Comparison of ENCODE assay signal across 16 cellular contexts in the genomic region with DNA sequence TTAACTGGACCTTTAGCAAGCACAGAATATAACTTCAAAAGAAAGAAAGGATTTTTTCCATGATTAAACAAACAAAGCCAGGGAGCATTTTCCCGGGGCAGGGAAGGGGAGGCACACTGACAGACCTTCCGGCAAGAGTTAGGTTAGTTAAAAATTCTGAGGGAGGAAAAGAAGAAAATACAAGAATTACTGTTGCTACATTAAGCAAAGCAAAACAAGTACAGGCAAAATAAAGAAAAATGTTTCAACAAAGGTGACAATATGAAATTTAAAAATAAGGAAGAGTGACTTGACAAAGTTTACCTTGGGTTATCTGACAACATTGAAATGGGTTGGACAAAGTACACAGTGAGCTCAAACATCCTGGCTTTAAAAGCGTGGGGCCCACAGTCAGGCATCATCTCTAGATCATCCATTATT.
"Had no signal": no experiment of that assay in that cellular context is flagged by ENCODE, and none has a peak within 500 bp of the region (broad histone marks: within the 10 kb centered on the region; RNA-seq: fewer than 3 reads in every experiment).

No MANE protein-coding gene starts in this region.

- H3K27ac Mint-ChIP-seq: activated CD4-positive, alpha-beta memory T cell treated with anti-CD3 and anti-CD28 coated beads, Interleukin-2, amount 10 ng/mL, durations not matched to agents 7 days and 5 days; activated CD4-positive, alpha-beta T cell treated with anti-CD3 and anti-CD28 coated beads for 36 hours; stimulated activated naive B cell treated with anti-CD40 and anti-IgM and Interleukin-4, amounts not matched to agents 10 μg/mL and 1 μg/mL and 100 μg/mL, for 72 hours had no signal

- DNase-seq: activated CD4-positive, alpha-beta memory T cell treated with anti-CD3 and anti-CD28 coated beads, Interleukin-2, amount 10 ng/mL, durations not matched to agents 7 days and 5 days; activated CD4-positive, alpha-beta T cell treated with anti-CD3 and anti-CD28 coated beads for 36 hours; activated CD8-positive, alpha-beta memory T cell treated with anti-CD3 and anti-CD28 coated beads, Interleukin-2, amount 50 U/mL, for 4 hours; activated naive CD4-positive, alpha-beta T cell treated with Interleukin-2 at 50 U/mL for 16 hours; body of pancreas; caudate nucleus; esophagus squamous epithelium; hypothalamus; stimulated activated naive B cell treated with anti-CD40 and anti-IgM and Interleukin-4, amounts not matched to agents 10 μg/mL and 1 μg/mL and 100 μg/mL, for 72 hours; substantia nigra; T-helper 2 cell had no signal

- H3K9ac ChIP-seq: parathyroid adenoma had no signal

- H3K4me3 ChIP-seq: body of pancreas, coronary artery, esophagus squamous epithelium, tibial nerve, vagina had no signal

- H3K36me3 ChIP-seq: esophagus squamous epithelium, neutrophil, tibial nerve, vagina had no signal

- H3K27ac ChIP-seq: body of pancreas, coronary artery, esophagus squamous epithelium, neutrophil, parathyroid adenoma, tibial nerve, vagina had no signal

- ATAC-seq: activated CD4-positive, alpha-beta T cell treated with anti-CD3 and anti-CD28 coated beads for 36 hours; body of pancreas; stimulated activated naive B cell treated with anti-CD40 and anti-IgM and Interleukin-4, amounts not matched to agents 10 μg/mL and 1 μg/mL and 100 μg/mL, for 72 hours had no signal

- H3K27me3 Mint-ChIP-seq: activated CD4-positive, alpha-beta memory T cell treated with anti-CD3 and anti-CD28 coated beads, Interleukin-2, amount 10 ng/mL, durations not matched to agents 7 days and 5 days; activated CD4-positive, alpha-beta T cell treated with anti-CD3 and anti-CD28 coated beads for 36 hours; stimulated activated naive B cell treated with anti-CD40 and anti-IgM and Interleukin-4, amounts not matched to agents 10 μg/mL and 1 μg/mL and 100 μg/mL, for 72 hours had no signal

- H3K9me3 ChIP-seq: body of pancreas, esophagus squamous epithelium, neutrophil, tibial nerve, vagina had no signal

- H3K4me1 ChIP-seq: body of pancreas, parathyroid adenoma had no signal

- H3K27me3 ChIP-seq: body of pancreas, esophagus squamous epithelium, neutrophil, tibial nerve, vagina had no signal

- H3K4me3 Mint-ChIP-seq: activated CD4-positive, alpha-beta memory T cell treated with anti-CD3 and anti-CD28 coated beads, Interleukin-2, amount 10 ng/mL, durations not matched to agents 7 days and 5 days; activated CD4-positive, alpha-beta T cell treated with anti-CD3 and anti-CD28 coated beads for 36 hours; stimulated activated naive B cell treated with anti-CD40 and anti-IgM and Interleukin-4, amounts not matched to agents 10 μg/mL and 1 μg/mL and 100 μg/mL, for 72 hours had no signal
